Comparison of ENCODE assay signal across 17 cellular contexts in the genomic region with DNA sequence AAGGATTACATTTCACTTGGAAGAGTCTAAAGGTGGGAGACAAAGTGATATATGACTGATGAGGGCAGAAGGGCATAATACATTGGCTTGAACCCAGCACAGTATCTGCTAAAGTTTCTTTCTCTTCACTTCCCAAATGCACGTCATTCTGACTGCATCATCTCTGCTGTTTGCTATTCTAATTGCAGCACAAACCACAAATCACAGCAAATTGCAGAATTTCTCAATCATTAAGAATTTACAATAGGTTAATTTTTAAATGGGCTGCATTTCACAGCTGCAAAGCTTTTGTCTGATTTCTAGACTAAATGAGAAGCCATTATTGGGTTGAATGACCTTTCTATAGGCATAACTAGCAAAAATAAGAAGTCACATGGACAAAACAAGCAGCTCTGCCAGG.
DNase-seq lines count a peak whose midpoint lies in the region; ATAC-seq and TF ChIP-seq lines count a peak whose summit lies in the region.
"Had no signal": no experiment of that assay in that cellular context is flagged by ENCODE, and none has a peak within 500 bp of the region (broad histone marks: within the 10 kb centered on the region; RNA-seq: fewer than 3 reads in every experiment).

No MANE protein-coding gene starts in this region.

- peaks cover 99% of the 10 kb centered on the region for H3K4me1 ChIP-seq in DOHH2 (ENCODE audit: control insufficient read depth, low read length)

- DNase-seq in NCI-H1436 treated with DMSO at 0.1 percent for 48 hours (lab: John Stamatoyannopoulos, UW) (peak; percentile 77), fibroblast of villous mesenchyme (ENCODE audit: low read depth) (peak; percentile 55), LoVo (ENCODE audit: low spot score) (no peak), H7 (no peak)
- DNase-seq: KBM-7; NCI-H1417 treated with DMSO at 0.1 percent for 48 hours; NCI-H510A treated with DMSO at 0.1 percent for 48 hours; NK-92 treated with Interleukin-12 subunit alpha and Interleukin-12 subunit beta, amount 100 ng/mL, for 24 hours; T-cell; T1000 had no signal

- H3K9me2 ChIP-seq in DOHH2 (replicated peaks; ENCODE audit: control insufficient read depth, low read length) (no peaks in the 10 kb centered on the region), SU-DHL-6 (replicated peaks; ENCODE audit: insufficient read depth, low read length) (no peaks in the 10 kb centered on the region)

- ATAC-seq in HG03159 (IDR thresholded peaks at IDR 0.05; ENCODE audit: unreplicated experiment) (no peak), GM19328 (IDR thresholded peaks at IDR 0.05; ENCODE audit: unreplicated experiment) (no peak)
- ATAC-seq: GM12878, HCT116, T-cell had no signal

- H3K79me2 ChIP-seq in DOHH2 (ENCODE audit: control insufficient read depth, low read length) (0 out of 2 replicates have a peak, but pooled peaks cover 2% of the 10 kb centered on the region), SU-DHL-6 (ENCODE audit: insufficient read depth, low read length) (peaks cover 88% of the 10 kb centered on the region)

- H4K20me1 ChIP-seq in DOHH2 (ENCODE audit: control insufficient read depth, insufficient read depth, low read depth, low read length) (no peaks in the 10 kb centered on the region), SU-DHL-6 (ENCODE audit: low read depth, low read length) (no peaks in the 10 kb centered on the region)
- H4K20me1 ChIP-seq: BLaER1 had no signal

- H3K4me2 ChIP-seq in DOHH2 (ENCODE audit: low read length) = peak overlapping the region; percentile 66
- H3K4me2 ChIP-seq in SU-DHL-6 (ENCODE audit: low read depth, low read length, poor library complexity, severe bottlenecking) = peak overlapping the region; percentile 76
- H3K4me2 ChIP-seq: BLaER1 had no signal

- H3K27me3 ChIP-seq in DOHH2 (ENCODE audit: control insufficient read depth, low read length) = no peaks in the 10 kb centered on the region
- H3K27me3 ChIP-seq in SU-DHL-6 (ENCODE audit: low read length) = no peaks in the 10 kb centered on the region
- H3K27me3 ChIP-seq in H7 (ENCODE audit: control insufficient read depth, insufficient read depth, low read length) = no peaks in the 10 kb centered on the region
- H3K27me3 ChIP-seq: BLaER1 had no signal

- peak overlapping the region; percentile 17 for H3K9ac ChIP-seq in SU-DHL-6 (ENCODE audit: low read length)
- H3K9ac ChIP-seq: BLaER1 had no signal

- TF ChIP-seq CTCF in DOHH2 (IDR thresholded peaks at IDR 0.05; ENCODE audit: low read depth, low read length, poor library complexity, severe bottlenecking) (no peak), SU-DHL-6 (IDR thresholded peaks at IDR 0.05; ENCODE audit: insufficient read depth, low read length, poor library complexity, severe bottlenecking) (no peak), fibroblast of villous mesenchyme (IDR thresholded peaks at IDR 0.05; ENCODE audit: insufficient read depth, low read depth, low read length) (no peak)

- H3K4me3 ChIP-seq in DOHH2 (ENCODE audit: low read length) (peak overlapping the region; percentile 33), SU-DHL-6 (ENCODE audit: insufficient read depth, low read length, poor library complexity, severe bottlenecking) (peak overlapping the region; percentile 16), fibroblast of villous mesenchyme (ENCODE audit: low read depth, low read length) (no peak overlapping the region), H7 (ENCODE audit: insufficient read depth, low read depth, low read length) (no peak overlapping the region)
- H3K4me3 ChIP-seq: BLaER1, GM12878 had no signal

- H3K27ac ChIP-seq in DOHH2 (ENCODE audit: low read depth, low read length) = peak overlapping the region; percentile 90
- peak overlapping the region; percentile 98 for H3K27ac ChIP-seq in SU-DHL-6 (ENCODE audit: low read depth, low read length)
- H3K27ac ChIP-seq: BLaER1 had no signal

- H3F3A ChIP-seq in DOHH2 (ENCODE audit: control insufficient read depth, insufficient read depth) (peaks cover 43% of the 10 kb centered on the region), SU-DHL-6 (ENCODE audit: insufficient read depth) (peaks cover 89% of the 10 kb centered on the region)

- H2AFZ ChIP-seq in SU-DHL-6 (ENCODE audit: low read depth, low read length, severe bottlenecking) = no peak overlapping the region

- H3K9me3 ChIP-seq in DOHH2 (ENCODE audit: control insufficient read depth, insufficient read depth, low read length) (peaks cover 3% of the 10 kb centered on the region; the same call in 1 of the 2 replicates), SU-DHL-6 (ENCODE audit: insufficient read depth, low read length) (no peaks in the 10 kb centered on the region)
- H3K9me3 ChIP-seq: BLaER1 had no signal

- H3K36me3 ChIP-seq in DOHH2 (ENCODE audit: control insufficient read depth, low read length) = peaks cover 38% of the 10 kb centered on the region
- peaks cover 17% of the 10 kb centered on the region for H3K36me3 ChIP-seq in SU-DHL-6 (ENCODE audit: low read length)
- no peaks in the 10 kb centered on the region for H3K36me3 ChIP-seq in H7 (replicated peaks; ENCODE audit: control insufficient read depth, insufficient read depth, low read length)
- H3K36me3 ChIP-seq: BLaER1 had no signal

Comparison
In these comparisons a context has a peak if more than half of its experiments do, and no peak if none do; other contexts are left out.
1. H3K4me3 ChIP-seq: peak in DOHH2 (single experiment) and SU-DHL-6 (single experiment); none in fibroblast of villous mesenchyme (single experiment) and H7 (single experiment).
2. DNase-seq: peak in NCI-H1436 treated with DMSO at 0.1 percent for 48 hours (single experiment) and fibroblast of villous mesenchyme (single experiment); none in LoVo (single experiment) and H7 (single experiment).